23 cellular contexts compared by ENCODE assay signal in the genomic region with DNA sequence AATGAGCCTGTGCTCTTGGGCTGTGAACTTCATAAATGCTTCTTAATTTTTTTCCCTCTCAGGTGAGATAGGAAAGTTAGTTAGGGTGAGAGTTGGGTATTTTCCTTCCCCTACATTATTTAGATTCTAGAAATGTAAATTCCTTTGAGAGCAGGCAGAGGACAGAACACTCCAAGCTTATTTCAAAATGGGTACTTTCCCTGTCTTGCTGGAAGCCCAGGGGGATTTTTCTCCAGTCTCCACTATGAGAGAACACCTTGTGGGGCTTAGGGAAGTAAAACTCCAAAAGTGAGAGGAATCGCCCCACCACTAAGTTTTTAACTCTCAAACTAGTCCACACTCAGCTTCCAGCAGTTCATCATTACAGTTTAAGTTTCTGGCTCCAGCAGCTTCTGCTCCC.
A peak's percentile ranks its signal among the peaks of the same experiment; 100 is the strongest.
DNase-seq lines count a peak whose midpoint lies in the region; ATAC-seq, FAIRE-seq and TF ChIP-seq lines count a peak whose summit lies in the region.
"Had no signal": no experiment of that assay in that cellular context is flagged by ENCODE, and none has a peak within 500 bp of the region (broad histone marks: within the 10 kb centered on the region; RNA-seq: fewer than 3 reads in every experiment).

No MANE protein-coding gene starts in this region.

- no peak overlapping the region for H3K4me3 ChIP-seq in right cardiac atrium (ENCODE audit: low read length)
- H3K4me3 ChIP-seq: esophagus squamous epithelium, MG63, upper lobe of left lung had no signal

- FAIRE-seq in GM12891 (lab: Jason Lieb, UNC), result no peak
- FAIRE-seq: A204.1 had no signal

- 76% methylated on average over 1 of the region's 1 CpG for WGBS in right cardiac atrium

- H3K4me1 ChIP-seq in right cardiac atrium (ENCODE audit: control insufficient read depth, insufficient read depth, low read length), result no peaks in the 10 kb centered on the region
- H3K4me1 ChIP-seq: esophagus squamous epithelium had no signal

- no peaks in the 10 kb centered on the region for H3K27me3 ChIP-seq in right cardiac atrium (ENCODE audit: control insufficient read depth, insufficient read depth)
- H3K27me3 ChIP-seq: esophagus squamous epithelium, MG63, upper lobe of left lung had no signal

- intact Hi-C loops in right cardiac atrium (cut with DNase I) (no loop called here), posterior cingulate gyrus (cut with DNase I) (no loop called here)

- peak; percentile 40 for ATAC-seq in GM21515 (IDR thresholded peaks at IDR 0.05; ENCODE audit: unreplicated experiment)
- peak; percentile 44 for ATAC-seq in HG03432 (IDR thresholded peaks at IDR 0.05; ENCODE audit: unreplicated experiment)
- no peak for ATAC-seq in right cardiac atrium
- no peak for ATAC-seq in GM19467 (IDR thresholded peaks at IDR 0.05; ENCODE audit: unreplicated experiment)
- ATAC-seq: activated T-cell treated with anti-CD3 and anti-CD28 coated beads, Interleukin-2, amount 50 U/mL, for 4 hours; natural killer cell treated with Interleukin-12 subunit alpha and Interleukin-12 subunit beta and Interleukin-15 and Interleukin-18, amount 100 ng/mL, for 72 hours; Right ventricle myocardium inferior had no signal

- no peak for TF ChIP-seq CTCF in GM10248 (IDR thresholded peaks at IDR 0.05; ENCODE audit: control extremely low read depth, extremely low read depth, low read depth, missing control alignments)

- no peak for TF ChIP-seq POLR2A in GM12891 (IDR thresholded peaks at IDR 0.05; ENCODE audit: low read depth, low read length)

- no peak overlapping the region for H3K27ac ChIP-seq in right cardiac atrium (ENCODE audit: low read length)
- H3K27ac ChIP-seq: esophagus squamous epithelium, upper lobe of left lung, VCaP had no signal

- POLR2A ChIA-PET in GM10248 (lab: Yijun Ruan, JAX), result no interaction called here

- CTCF ChIA-PET in GM10248 (lab: Yijun Ruan, JAX), result interaction anchor here (1.4 kb wide), 1 partner anchor 12 kb away, joined by 3 read pairs; no protein-coding TSS in a partner anchor

- peak; percentile 17 for DNase-seq in GM10248 (ENCODE audit: extremely low spot score)
- DNase-seq in iris pigment epithelial cell (ENCODE audit: low read depth), result peak; percentile 71
- DNase-seq in right cardiac atrium, result no peak
- no peak for DNase-seq in GM12891 (ENCODE audit: insufficient read length, low spot score)
- no peak for DNase-seq in posterior cingulate gyrus
- DNase-seq: activated CD4-positive, alpha-beta T cell treated with anti-CD3 and anti-CD28 coated beads, Interleukin-2, amount 50 U/mL, for 48 hours; activated naive CD8-positive, alpha-beta T cell treated with anti-CD3 and anti-CD28 coated beads, Interleukin-2, amount 10 ng/mL, durations not matched to agents 7 days and 5 days; activated T-cell treated with anti-CD3 and anti-CD28 coated beads, Interleukin-2, amount 50 U/mL, for 4 hours; DMS153; esophagus squamous epithelium; H7; immature natural killer cell; MG63; NCI-H187 treated with DMSO at 0.1 percent for 48 hours; stimulated activated naive CD4-positive, alpha-beta T cell treated with Interleukin-2 at 50 U/mL for 16 hours; upper lobe of left lung had no signal

- no peaks in the 10 kb centered on the region for H3K9me3 ChIP-seq in right cardiac atrium (ENCODE audit: control insufficient read depth, low read length)
- H3K9me3 ChIP-seq: esophagus squamous epithelium, upper lobe of left lung had no signal

TF ChIP-seq in GM12891, 5 proteins besides CTCF, POLR2A, EP300 and RAD21:
- TF ChIP-seq TAF1 (IDR thresholded peaks at IDR 0.05; ENCODE audit: low read depth, low read length), result no peak
- TF ChIP-seq PAX5 (IDR thresholded peaks at IDR 0.05; ENCODE audit: insufficient read depth, low read length, severe bottlenecking), result no peak
- TF ChIP-seq POU2F2 (IDR thresholded peaks at IDR 0.05; ENCODE audit: low read depth, low read length), result no peak
- TF ChIP-seq POLR2AphosphoS5 (IDR thresholded peaks at IDR 0.05; ENCODE audit: low read depth, low read length), result no peak
- no peak for TF ChIP-seq SPI1 (IDR thresholded peaks at IDR 0.05; ENCODE audit: low read depth, low read length)
TF ChIP-seq in GM12891: peak in this region for 0.

Comparison
In these comparisons a context has a peak if more than half of its experiments do, and no peak if none do; other contexts are left out.
1. DNase-seq: peak in GM10248 (single experiment) and iris pigment epithelial cell (single experiment); none in right cardiac atrium (0 of 3), GM12891 (single experiment) and posterior cingulate gyrus (0 of 10).
2. ATAC-seq: peak in GM21515 (single experiment) and HG03432 (single experiment); none in right cardiac atrium (0 of 2) and GM19467 (single experiment).